25 cellular contexts compared by ENCODE assay signal in genomic region chr17:34764716-34765115, GRCh38.
"Had no signal": no experiment of that assay in that cellular context is flagged by ENCODE, and none has a peak within 500 bp of the region (broad histone marks: within the 10 kb centered on the region; RNA-seq: fewer than 3 reads in every experiment).

No MANE protein-coding gene starts in this region.

- H3K9me3 ChIP-seq: esophagus squamous epithelium, gastroesophageal sphincter, left ventricle myocardium inferior, lower lobe of right lung, ovary, stomach, thoracic aorta had no signal

- H3K4me3 ChIP-seq: esophagus squamous epithelium, gastroesophageal sphincter, left ventricle myocardium inferior, lower lobe of right lung, ovary, stomach, thoracic aorta had no signal

- H3K27me3 ChIP-seq: gastroesophageal sphincter, ovary had no signal

- H3K4me3 Mint-ChIP-seq: dendritic cell treated with granulocyte-macrophage colony-stimulating factor and Interleukin-4, amounts not matched to agents 40 ng/mL and 50 ng/mL, for 4 days; effector memory CD8-positive, alpha-beta T cell; immature natural killer cell; memory B cell; mesothelial cell of epicardium; natural killer cell; neural crest cell had no signal

- ATAC-seq: effector memory CD8-positive, alpha-beta T cell; gastroesophageal sphincter; left cardiac atrium; lower lobe of right lung; natural killer cell; right cardiac atrium had no signal

- H3K4me1 Mint-ChIP-seq: immature natural killer cell, memory B cell, mesothelial cell of epicardium, natural killer cell had no signal

- H3K27ac Mint-ChIP-seq: dendritic cell treated with granulocyte-macrophage colony-stimulating factor and Interleukin-4, amounts not matched to agents 40 ng/mL and 50 ng/mL, for 4 days; effector memory CD8-positive, alpha-beta T cell; immature natural killer cell; memory B cell; mesothelial cell of epicardium; natural killer cell had no signal

- H3K27ac ChIP-seq: esophagus squamous epithelium, gastroesophageal sphincter, left ventricle myocardium inferior, lower lobe of right lung, ovary, stomach, thoracic aorta had no signal

- H3K4me1 ChIP-seq: esophagus squamous epithelium, gastroesophageal sphincter, lower lobe of right lung, stomach had no signal

- H3K36me3 Mint-ChIP-seq: immature natural killer cell, memory B cell, mesothelial cell of epicardium, natural killer cell had no signal

- DNase-seq: effector memory CD8-positive, alpha-beta T cell; esophagus squamous epithelium; foreskin fibroblast; glutamatergic neuron; immature natural killer cell; kidney; left cardiac atrium; left ventricle myocardium inferior; lower lobe of right lung; natural killer cell; nucleus accumbens; ovary; right cardiac atrium; small intestine; stimulated activated CD4-positive, alpha-beta T cell treated with anti-CD3 and anti-CD28 coated beads, Interleukin-12 subunit alpha, Interleukin-12 subunit beta, amount 100 ng/mL, for 4 hours; stimulated activated naive CD4-positive, alpha-beta T cell; stomach; substantia nigra; trophoblast cell had no signal

- H3K9me3 Mint-ChIP-seq: dendritic cell treated with granulocyte-macrophage colony-stimulating factor and Interleukin-4, amounts not matched to agents 40 ng/mL and 50 ng/mL, for 4 days; effector memory CD8-positive, alpha-beta T cell; immature natural killer cell; memory B cell; mesothelial cell of epicardium; natural killer cell; neural crest cell had no signal
